Comparison of ENCODE assay signal across 11 cellular contexts in the genomic region with DNA sequence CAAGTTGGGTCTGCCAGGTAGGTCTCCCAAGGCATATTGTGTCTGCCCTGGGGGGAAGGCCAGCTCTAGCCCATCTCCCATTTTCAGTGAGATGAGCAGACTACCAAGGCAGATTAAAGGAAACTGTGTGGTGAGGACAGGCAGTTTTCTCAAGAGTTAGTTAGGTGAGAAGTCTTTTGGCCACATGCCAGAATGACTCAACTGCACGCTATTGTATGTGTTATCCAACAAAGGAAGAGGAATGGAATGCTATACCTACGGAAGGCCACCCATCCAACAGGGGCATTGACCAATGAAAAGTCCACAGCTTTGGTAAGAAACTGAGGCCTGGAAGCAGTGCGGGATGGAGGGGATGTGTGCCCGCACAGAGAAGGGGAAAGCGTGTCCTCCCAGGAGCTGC.
DNase-seq lines count a peak whose midpoint lies in the region; ATAC-seq and TF ChIP-seq lines count a peak whose summit lies in the region.
"Had no signal": no experiment of that assay in that cellular context is flagged by ENCODE, and none has a peak within 500 bp of the region (broad histone marks: within the 10 kb centered on the region; RNA-seq: fewer than 3 reads in every experiment).

No MANE protein-coding gene starts in this region.

- H3K27ac ChIP-seq in GM23338 (ENCODE audit: low read depth) (no peak overlapping the region), RWPE1 (no peak overlapping the region), epithelial cell of prostate (no peak overlapping the region)
- H3K27ac ChIP-seq: right atrium auricular region had no signal

- TF ChIP-seq CTCF in GM23338 (conservative IDR thresholded peaks at IDR 0.05; ENCODE audit: low read depth in 2 of 2) (no peak), RWPE1 (conservative IDR thresholded peaks at IDR 0.05; ENCODE audit: low read depth) (no peak)

- no peaks in the 10 kb centered on the region for H3K9me2 ChIP-seq in GM23338 (ENCODE audit: insufficient read depth)

- H3K27me3 ChIP-seq in GM23338 (ENCODE audit: insufficient read depth): no peaks in the 10 kb centered on the region
- H3K27me3 ChIP-seq: right atrium auricular region had no signal

- CTCF ChIA-PET in RWPE1 (lab: Yijun Ruan, JAX): no interaction called here

- DNase-seq in GM23338 (ENCODE audit: low spot score) (no peak), RWPE1 (ENCODE audit: low spot score) (peak; percentile 26), epithelial cell of prostate (ENCODE audit: low read depth, low spot score) (peak; percentile 62), skeletal muscle cell (ENCODE audit: low read depth) (peak; percentile 51)
- DNase-seq in activated CD4-positive, alpha-beta T cell treated with anti-CD3 and anti-CD28 coated beads for 1 hour: no peak
- no peak for DNase-seq in stimulated activated naive CD8-positive, alpha-beta T cell treated with anti-CD3 and anti-CD28 coated beads, Interleukin-15, amount 100 ng/mL, for 72 hours
- DNase-seq: activated CD4-positive, alpha-beta T cell treated with anti-CD3 and anti-CD28 coated beads, Interleukin-2, amount 50 U/mL, for 1 hour; COR-L47; T-cell had no signal

- H3K9me3 Mint-ChIP-seq in GM23338: no peaks in the 10 kb centered on the region
- H3K9me3 Mint-ChIP-seq in stimulated activated naive CD8-positive, alpha-beta T cell treated with anti-CD3 and anti-CD28 coated beads, Interleukin-15, amount 100 ng/mL, for 72 hours: no peaks in the 10 kb centered on the region

- peak; percentile 28 for ATAC-seq in GM23338
- ATAC-seq in stimulated activated naive CD8-positive, alpha-beta T cell treated with anti-CD3 and anti-CD28 coated beads, Interleukin-15, amount 100 ng/mL, for 72 hours: no peak
- ATAC-seq in GM18511 (IDR thresholded peaks at IDR 0.05; ENCODE audit: unreplicated experiment): no peak
- ATAC-seq: T-cell had no signal

- no peaks in the 10 kb centered on the region for H3K36me3 ChIP-seq in GM23338 (ENCODE audit: insufficient read depth)
- H3K36me3 ChIP-seq: right atrium auricular region had no signal

- H3K36me3 Mint-ChIP-seq in GM23338 (ENCODE audit: low read depth): no peaks in the 10 kb centered on the region
- H3K36me3 Mint-ChIP-seq: T-cell had no signal

- H3K4me2 ChIP-seq in GM23338: no peak overlapping the region

- H3K4me1 ChIP-seq in GM23338 (ENCODE audit: insufficient read depth): no peaks in the 10 kb centered on the region

- H2AFZ ChIP-seq in GM23338: no peak overlapping the region

- H3K4me3 ChIP-seq in GM23338: no peak overlapping the region
- H3K4me3 ChIP-seq in skeletal muscle cell (ENCODE audit: low read depth, low read length): no peak overlapping the region
- H3K4me3 ChIP-seq: right atrium auricular region had no signal

- H3K79me2 ChIP-seq in GM23338 (replicated peaks; ENCODE audit: insufficient read depth): no peaks in the 10 kb centered on the region

- H3K27ac Mint-ChIP-seq in GM23338: no peak overlapping the region
- H3K27ac Mint-ChIP-seq in stimulated activated naive CD8-positive, alpha-beta T cell treated with anti-CD3 and anti-CD28 coated beads, Interleukin-15, amount 100 ng/mL, for 72 hours: no peak overlapping the region
- H3K27ac Mint-ChIP-seq: T-cell had no signal

- H3K4me1 Mint-ChIP-seq in GM23338: peaks cover 3% of the 10 kb centered on the region; the same call in 1 of the 3 replicates
- H3K4me1 Mint-ChIP-seq in stimulated activated naive CD8-positive, alpha-beta T cell treated with anti-CD3 and anti-CD28 coated beads, Interleukin-15, amount 100 ng/mL, for 72 hours: no peaks in the 10 kb centered on the region
- H3K4me1 Mint-ChIP-seq: T-cell had no signal

- peaks cover 2% of the 10 kb centered on the region for H3K27me3 Mint-ChIP-seq in GM23338 (ENCODE audit: insufficient read depth, low read depth, poor library complexity)
- H3K27me3 Mint-ChIP-seq in stimulated activated naive CD8-positive, alpha-beta T cell treated with anti-CD3 and anti-CD28 coated beads, Interleukin-15, amount 100 ng/mL, for 72 hours: no peaks in the 10 kb centered on the region

- no peaks in the 10 kb centered on the region for H4K20me1 ChIP-seq in GM23338 (replicated peaks; ENCODE audit: insufficient read depth)

- no peaks in the 10 kb centered on the region for H3F3A ChIP-seq in GM23338 (replicated peaks; ENCODE audit: low read depth)

- H3K4me3 Mint-ChIP-seq in GM23338: no peak overlapping the region
- no peak overlapping the region for H3K4me3 Mint-ChIP-seq in stimulated activated naive CD8-positive, alpha-beta T cell treated with anti-CD3 and anti-CD28 coated beads, Interleukin-15, amount 100 ng/mL, for 72 hours
- H3K4me3 Mint-ChIP-seq: T-cell had no signal

- POLR2A ChIA-PET in RWPE1 (lab: Yijun Ruan, JAX; ENCODE audit: low non-redundant PET): no interaction called here

TF ChIP-seq in GM23338, 12 proteins besides CTCF, POLR2A, EP300 and RAD21 (continues in another document):
- no peak for TF ChIP-seq EZH2 (IDR thresholded peaks at IDR 0.05; ENCODE audit: low read depth, unreplicated experiment)
- TF ChIP-seq POLR2AphosphoS5 (IDR thresholded peaks at IDR 0.05; ENCODE audit: low read depth): no peak
- TF ChIP-seq REST (IDR thresholded peaks at IDR 0.05; ENCODE audit: unreplicated experiment): no peak
- TF ChIP-seq STAT1 (IDR thresholded peaks at IDR 0.05; ENCODE audit: unreplicated experiment): no peak
- TF ChIP-seq ZNF114 (CRISPR knock-in tag; IDR thresholded peaks at IDR 0.05): no peak
- TF ChIP-seq ETS1 (IDR thresholded peaks at IDR 0.05): no peak
- no peak for TF ChIP-seq NANOG (IDR thresholded peaks at IDR 0.05; ENCODE audit: borderline replicate concordance)

Comparison
In these comparisons a context has a peak if more than half of its experiments do, and no peak if none do; other contexts are left out.
1. DNase-seq: peak in RWPE1 (single experiment), epithelial cell of prostate (single experiment) and skeletal muscle cell (single experiment); none in GM23338 (single experiment), activated CD4-positive, alpha-beta T cell treated with anti-CD3 and anti-CD28 coated beads for 1 hour (single experiment) and stimulated activated naive CD8-positive, alpha-beta T cell treated with anti-CD3 and anti-CD28 coated beads, Interleukin-15, amount 100 ng/mL, for 72 hours (0 of 2).